1 cellular context compared by ENCODE assay signal in genomic region chr9:98168952-98169488, GRCh38.
TF ChIP-seq lines count a peak whose summit lies in the region.

No MANE protein-coding gene starts in this region.

TF ChIP-seq in HEK293, 187 proteins besides CTCF, POLR2A, EP300 and RAD21 (continued from another document):
- TF ChIP-seq TSHZ1 (tag by site-specific recombination; IDR thresholded peaks at IDR 0.05; ENCODE audit: borderline replicate concordance) = no peak
- no peak for TF ChIP-seq ZNF76 (tag by site-specific recombination; IDR thresholded peaks at IDR 0.05; ENCODE audit: borderline replicate concordance, low read depth)
- TF ChIP-seq ZNF843 (tag by site-specific recombination; IDR thresholded peaks at IDR 0.05) = no peak
- peak; percentile 44 for TF ChIP-seq ZFHX2 (tag by site-specific recombination; conservative IDR thresholded peaks at IDR 0.05)
- TF ChIP-seq EGR2 (tag by site-specific recombination; IDR thresholded peaks at IDR 0.05; ENCODE audit: low read depth) = peak; percentile 53
- no peak for TF ChIP-seq PRDM4 (tag by site-specific recombination; IDR thresholded peaks at IDR 0.05)
